In genomic region chr20:50438986-50439407, GRCh38 we compare ENCODE assay signal across 11 cellular contexts.
DNase-seq lines count a peak whose midpoint lies in the region; ATAC-seq lines count a peak whose summit lies in the region.
"Had no signal": no experiment of that assay in that cellular context is flagged by ENCODE, and none has a peak within 500 bp of the region (broad histone marks: within the 10 kb centered on the region; RNA-seq: fewer than 3 reads in every experiment).

No MANE protein-coding gene starts in this region.

- peak; percentile 40 for DNase-seq in stimulated activated naive CD8-positive, alpha-beta T cell treated with anti-CD3 and anti-CD28 coated beads, Interleukin-15, Interleukin-2, amounts not matched to agents 100 U/mL and 50 U/mL, for 24 hours
- no peak for DNase-seq in stimulated activated naive CD8-positive, alpha-beta T cell treated with anti-CD3 and anti-CD28 coated beads, Interleukin-15, amount 100 ng/mL, for 72 hours
- DNase-seq in activated T-cell treated with anti-CD3 and anti-CD28 coated beads, Interleukin-2, amount 50 U/mL, for 48 hours, result peak; percentile 63 to 72
- DNase-seq in islet precursor cell, result peak; percentile 95
- DNase-seq in NCI-H774 (lab: John Stamatoyannopoulos, UW), result no peak
- no peak for DNase-seq in NCI-H1417 treated with DMSO at 0.1 percent for 48 hours (lab: John Stamatoyannopoulos, UW)
- DNase-seq: amygdala, NCI-H748 treated with DMSO at 0.1 percent for 48 hours had no signal

- ATAC-seq in stimulated activated naive CD8-positive, alpha-beta T cell treated with anti-CD3 and anti-CD28 coated beads, Interleukin-15, Interleukin-2, amounts not matched to agents 100 U/mL and 50 U/mL, for 24 hours, result peak; percentile 64
- ATAC-seq in stimulated activated naive CD8-positive, alpha-beta T cell treated with anti-CD3 and anti-CD28 coated beads, Interleukin-15, amount 100 ng/mL, for 72 hours, result no peak
- no peak for ATAC-seq in HG03439 (IDR thresholded peaks at IDR 0.05; ENCODE audit: unreplicated experiment)
- ATAC-seq in GM21515 (IDR thresholded peaks at IDR 0.05; ENCODE audit: unreplicated experiment), result no peak

- H3K27me3 Mint-ChIP-seq in stimulated activated naive CD8-positive, alpha-beta T cell treated with anti-CD3 and anti-CD28 coated beads, Interleukin-15, amount 100 ng/mL, for 72 hours, result peaks cover 8% of the 10 kb centered on the region
- H3K27me3 Mint-ChIP-seq: IgD-negative memory B cell had no signal

- no peak overlapping the region for H3K4me3 Mint-ChIP-seq in stimulated activated naive CD8-positive, alpha-beta T cell treated with anti-CD3 and anti-CD28 coated beads, Interleukin-15, amount 100 ng/mL, for 72 hours
- H3K4me3 Mint-ChIP-seq: IgD-negative memory B cell had no signal

- H3K27ac Mint-ChIP-seq in stimulated activated naive CD8-positive, alpha-beta T cell treated with anti-CD3 and anti-CD28 coated beads, Interleukin-15, amount 100 ng/mL, for 72 hours, result no peak overlapping the region
- H3K27ac Mint-ChIP-seq: IgD-negative memory B cell had no signal

- peaks cover 22% of the 10 kb centered on the region for H3K4me1 Mint-ChIP-seq in stimulated activated naive CD8-positive, alpha-beta T cell treated with anti-CD3 and anti-CD28 coated beads, Interleukin-15, amount 100 ng/mL, for 72 hours
- H3K4me1 Mint-ChIP-seq: IgD-negative memory B cell had no signal

- no peaks in the 10 kb centered on the region for H3K9me3 Mint-ChIP-seq in stimulated activated naive CD8-positive, alpha-beta T cell treated with anti-CD3 and anti-CD28 coated beads, Interleukin-15, amount 100 ng/mL, for 72 hours
- H3K9me3 Mint-ChIP-seq: IgD-negative memory B cell had no signal

Comparison
In these comparisons a context has a peak if more than half of its experiments do, and no peak if none do; other contexts are left out.
1. DNase-seq: peak in stimulated activated naive CD8-positive, alpha-beta T cell treated with anti-CD3 and anti-CD28 coated beads, Interleukin-15, Interleukin-2, amounts not matched to agents 100 U/mL and 50 U/mL, for 24 hours (single experiment), activated T-cell treated with anti-CD3 and anti-CD28 coated beads, Interleukin-2, amount 50 U/mL, for 48 hours (2 of 2) and islet precursor cell (single experiment); none in stimulated activated naive CD8-positive, alpha-beta T cell treated with anti-CD3 and anti-CD28 coated beads, Interleukin-15, amount 100 ng/mL, for 72 hours (0 of 2), NCI-H774 (single experiment) and NCI-H1417 treated with DMSO at 0.1 percent for 48 hours (single experiment).